In the genomic region with DNA sequence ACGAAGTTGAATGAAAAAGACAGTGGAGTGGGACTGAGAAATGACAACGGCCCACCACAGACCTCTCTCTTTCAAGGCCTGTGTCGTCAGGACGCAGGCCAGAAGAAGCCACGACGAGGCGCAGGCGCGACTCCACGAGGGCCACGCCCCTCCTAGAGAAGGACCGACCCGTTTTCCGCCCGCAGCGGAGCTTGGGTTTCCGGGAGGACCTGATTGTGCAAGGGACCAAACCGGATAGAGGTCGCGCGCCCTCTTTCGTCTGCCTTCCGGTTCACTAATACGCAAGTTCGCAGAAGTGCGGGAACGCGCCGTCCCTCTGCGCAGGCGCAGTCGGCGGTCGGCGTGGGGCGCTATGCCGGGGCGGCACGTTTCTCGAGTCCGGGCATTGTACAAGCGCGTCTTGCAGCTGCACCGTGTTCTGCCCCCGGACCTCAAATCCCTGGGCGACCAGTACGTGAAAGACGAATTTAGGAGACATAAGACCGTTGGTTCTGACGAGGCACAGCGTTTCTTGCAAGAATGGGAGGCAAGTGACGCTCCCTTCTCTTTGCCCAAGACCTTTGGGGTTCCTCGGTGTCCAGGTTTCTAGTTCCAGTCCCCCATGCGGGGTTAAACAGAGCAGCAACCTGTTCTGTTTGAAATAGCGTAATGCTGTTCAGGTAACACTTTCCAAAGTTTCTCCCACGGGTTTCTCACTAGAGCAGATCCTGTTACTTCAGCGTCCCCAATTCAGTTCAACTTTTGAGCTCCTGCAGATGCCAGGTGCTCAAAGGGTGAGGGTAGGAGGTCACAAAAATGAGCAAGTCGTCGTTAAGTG, we compare ENCODE assay signal across 1 cellular context.
TF ChIP-seq lines count a peak whose summit lies in the region.

A gene (plus strand): TSS at position 327 of the 817 bp plus-strand sequence. CDS start 26 bp downstream, at position 353.

TF ChIP-seq in HEK293, 187 proteins besides CTCF, POLR2A, EP300 and RAD21 (continued from another document and continues in another):
- TF ChIP-seq, protein P1, sequence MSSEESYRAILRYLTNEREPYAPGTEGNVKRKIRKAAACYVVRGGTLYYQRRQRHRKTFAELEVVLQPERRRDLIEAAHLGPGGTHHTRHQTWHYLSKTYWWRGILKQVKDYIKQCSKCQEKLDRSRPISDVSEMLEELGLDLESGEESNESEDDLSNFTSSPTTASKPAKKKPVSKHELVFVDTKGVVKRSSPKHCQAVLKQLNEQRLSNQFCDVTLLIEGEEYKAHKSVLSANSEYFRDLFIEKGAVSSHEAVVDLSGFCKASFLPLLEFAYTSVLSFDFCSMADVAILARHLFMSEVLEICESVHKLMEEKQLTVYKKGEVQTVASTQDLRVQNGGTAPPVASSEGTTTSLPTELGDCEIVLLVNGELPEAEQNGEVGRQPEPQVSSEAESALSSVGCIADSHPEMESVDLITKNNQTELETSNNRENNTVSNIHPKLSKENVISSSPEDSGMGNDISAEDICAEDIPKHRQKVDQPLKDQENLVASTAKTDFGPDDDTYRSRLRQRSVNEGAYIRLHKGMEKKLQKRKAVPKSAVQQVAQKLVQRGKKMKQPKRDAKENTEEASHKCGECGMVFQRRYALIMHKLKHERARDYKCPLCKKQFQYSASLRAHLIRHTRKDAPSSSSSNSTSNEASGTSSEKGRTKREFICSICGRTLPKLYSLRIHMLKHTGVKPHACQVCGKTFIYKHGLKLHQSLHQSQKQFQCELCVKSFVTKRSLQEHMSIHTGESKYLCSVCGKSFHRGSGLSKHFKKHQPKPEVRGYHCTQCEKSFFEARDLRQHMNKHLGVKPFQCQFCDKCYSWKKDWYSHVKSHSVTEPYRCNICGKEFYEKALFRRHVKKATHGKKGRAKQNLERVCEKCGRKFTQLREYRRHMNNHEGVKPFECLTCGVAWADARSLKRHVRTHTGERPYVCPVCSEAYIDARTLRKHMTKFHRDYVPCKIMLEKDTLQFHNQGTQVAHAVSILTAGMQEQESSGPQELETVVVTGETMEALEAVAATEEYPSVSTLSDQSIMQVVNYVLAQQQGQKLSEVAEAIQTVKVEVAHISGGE (tag by site-specific recombination; conservative IDR thresholded peaks at IDR 0.05; ENCODE audit: low read depth): peak; percentile 99
- TF ChIP-seq OVOL3 (tag by site-specific recombination; IDR thresholded peaks at IDR 0.05) (0 out of 2 replicates have a peak, but pooled peaks have one; percentile 42), ZNF610 (tag by site-specific recombination; IDR thresholded peaks at IDR 0.05; ENCODE audit: borderline replicate concordance) (peak; percentile 79; the same call in 1 of the 2 replicates), ZNF48 (tag by site-specific recombination; IDR thresholded peaks at IDR 0.05) (no peak), ZNF335 (tag by site-specific recombination; conservative IDR thresholded peaks at IDR 0.05) (peak; percentile 66), ZNF174 (tag by site-specific recombination; IDR thresholded peaks at IDR 0.05) (no peak), ZFP41 (tag by site-specific recombination; IDR thresholded peaks at IDR 0.05; ENCODE audit: borderline replicate concordance) (no peak), ZNF366 (tag by site-specific recombination; conservative IDR thresholded peaks at IDR 0.05) (peak; percentile 62; the same call in 1 of the 2 replicates), SP2 (tag by site-specific recombination; IDR thresholded peaks at IDR 0.05) (peak; percentile 79), KLF7 (tag by site-specific recombination; IDR thresholded peaks at IDR 0.05; ENCODE audit: borderline replicate concordance) (peak; percentile 85; the same call in 1 of the 2 replicates), YY2 (tag by site-specific recombination; IDR thresholded peaks at IDR 0.05) (peak; percentile 52; the same call in 1 of the 2 replicates), GLIS1 (tag by site-specific recombination; IDR thresholded peaks at IDR 0.05) (peak; percentile 33; the same call in 1 of the 2 replicates), SETDB1 (IDR thresholded peaks at IDR 0.05; ENCODE audit: insufficient read length, low read length) (peak; percentile 35), KLF1 (tag by site-specific recombination; IDR thresholded peaks at IDR 0.05) (peak; percentile 84), ZNF660 (tag by site-specific recombination; IDR thresholded peaks at IDR 0.05) (peak; percentile 96), GLIS2 (tag by site-specific recombination; IDR thresholded peaks at IDR 0.05) (peak; percentile 51; the same call in 1 of the 2 replicates), ZNF747 (tag by site-specific recombination; IDR thresholded peaks at IDR 0.05) (no peak), ZNF501 (tag by site-specific recombination; IDR thresholded peaks at IDR 0.05) (peak; percentile 95), ZNF629 (tag by site-specific recombination; IDR thresholded peaks at IDR 0.05) (peak; percentile 90), SP7 (tag by site-specific recombination; IDR thresholded peaks at IDR 0.05) (peak; percentile 86), ZBTB8A (tag by site-specific recombination; IDR thresholded peaks at IDR 0.05) (peak; percentile 70), ZBTB48 (tag by site-specific recombination; IDR thresholded peaks at IDR 0.05) (peak; percentile 11; the same call in 1 of the 2 replicates), ZBTB20 (tag by site-specific recombination; IDR thresholded peaks at IDR 0.05) (peak; percentile 79; the same call in 1 of the 2 replicates), ZNF324 (tag by site-specific recombination; IDR thresholded peaks at IDR 0.05) (peak; percentile 79; the same call in 1 of the 2 replicates)
- TF ChIP-seq, protein P2, sequence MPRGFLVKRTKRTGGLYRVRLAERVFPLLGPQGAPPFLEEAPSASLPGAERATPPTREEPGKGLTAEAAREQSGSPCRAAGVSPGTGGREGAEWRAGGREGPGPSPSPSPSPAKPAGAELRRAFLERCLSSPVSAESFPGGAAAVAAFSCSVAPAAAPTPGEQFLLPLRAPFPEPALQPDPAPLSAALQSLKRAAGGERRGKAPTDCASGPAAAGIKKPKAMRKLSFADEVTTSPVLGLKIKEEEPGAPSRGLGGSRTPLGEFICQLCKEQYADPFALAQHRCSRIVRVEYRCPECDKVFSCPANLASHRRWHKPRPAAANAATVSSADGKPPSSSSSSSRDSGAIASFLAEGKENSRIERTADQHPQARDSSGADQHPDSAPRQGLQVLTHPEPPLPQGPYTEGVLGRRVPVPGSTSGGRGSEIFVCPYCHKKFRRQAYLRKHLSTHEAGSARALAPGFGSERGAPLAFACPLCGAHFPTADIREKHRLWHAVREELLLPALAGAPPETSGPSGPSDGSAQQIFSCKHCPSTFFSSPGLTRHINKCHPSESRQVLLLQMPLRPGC (tag by site-specific recombination; IDR thresholded peaks at IDR 0.05): peak; percentile 74; the same call in 1 of the 2 replicates
- TF ChIP-seq, protein P3, sequence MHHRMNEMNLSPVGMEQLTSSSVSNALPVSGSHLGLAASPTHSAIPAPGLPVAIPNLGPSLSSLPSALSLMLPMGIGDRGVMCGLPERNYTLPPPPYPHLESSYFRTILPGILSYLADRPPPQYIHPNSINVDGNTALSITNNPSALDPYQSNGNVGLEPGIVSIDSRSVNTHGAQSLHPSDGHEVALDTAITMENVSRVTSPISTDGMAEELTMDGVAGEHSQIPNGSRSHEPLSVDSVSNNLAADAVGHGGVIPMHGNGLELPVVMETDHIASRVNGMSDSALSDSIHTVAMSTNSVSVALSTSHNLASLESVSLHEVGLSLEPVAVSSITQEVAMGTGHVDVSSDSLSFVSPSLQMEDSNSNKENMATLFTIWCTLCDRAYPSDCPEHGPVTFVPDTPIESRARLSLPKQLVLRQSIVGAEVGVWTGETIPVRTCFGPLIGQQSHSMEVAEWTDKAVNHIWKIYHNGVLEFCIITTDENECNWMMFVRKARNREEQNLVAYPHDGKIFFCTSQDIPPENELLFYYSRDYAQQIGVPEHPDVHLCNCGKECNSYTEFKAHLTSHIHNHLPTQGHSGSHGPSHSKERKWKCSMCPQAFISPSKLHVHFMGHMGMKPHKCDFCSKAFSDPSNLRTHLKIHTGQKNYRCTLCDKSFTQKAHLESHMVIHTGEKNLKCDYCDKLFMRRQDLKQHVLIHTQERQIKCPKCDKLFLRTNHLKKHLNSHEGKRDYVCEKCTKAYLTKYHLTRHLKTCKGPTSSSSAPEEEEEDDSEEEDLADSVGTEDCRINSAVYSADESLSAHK (tag by site-specific recombination; IDR thresholded peaks at IDR 0.05): no peak; the same call in 1 of the 2 replicates
- TF ChIP-seq, protein P4, sequence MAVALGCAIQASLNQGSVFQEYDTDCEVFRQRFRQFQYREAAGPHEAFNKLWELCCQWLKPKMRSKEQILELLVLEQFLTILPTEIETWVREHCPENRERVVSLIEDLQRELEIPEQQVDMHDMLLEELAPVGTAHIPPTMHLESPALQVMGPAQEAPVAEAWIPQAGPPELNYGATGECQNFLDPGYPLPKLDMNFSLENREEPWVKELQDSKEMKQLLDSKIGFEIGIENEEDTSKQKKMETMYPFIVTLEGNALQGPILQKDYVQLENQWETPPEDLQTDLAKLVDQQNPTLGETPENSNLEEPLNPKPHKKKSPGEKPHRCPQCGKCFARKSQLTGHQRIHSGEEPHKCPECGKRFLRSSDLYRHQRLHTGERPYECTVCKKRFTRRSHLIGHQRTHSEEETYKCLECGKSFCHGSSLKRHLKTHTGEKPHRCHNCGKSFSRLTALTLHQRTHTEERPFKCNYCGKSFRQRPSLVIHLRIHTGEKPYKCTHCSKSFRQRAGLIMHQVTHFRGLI (tag by site-specific recombination; IDR thresholded peaks at IDR 0.05): no peak
- TF ChIP-seq, protein P5, sequence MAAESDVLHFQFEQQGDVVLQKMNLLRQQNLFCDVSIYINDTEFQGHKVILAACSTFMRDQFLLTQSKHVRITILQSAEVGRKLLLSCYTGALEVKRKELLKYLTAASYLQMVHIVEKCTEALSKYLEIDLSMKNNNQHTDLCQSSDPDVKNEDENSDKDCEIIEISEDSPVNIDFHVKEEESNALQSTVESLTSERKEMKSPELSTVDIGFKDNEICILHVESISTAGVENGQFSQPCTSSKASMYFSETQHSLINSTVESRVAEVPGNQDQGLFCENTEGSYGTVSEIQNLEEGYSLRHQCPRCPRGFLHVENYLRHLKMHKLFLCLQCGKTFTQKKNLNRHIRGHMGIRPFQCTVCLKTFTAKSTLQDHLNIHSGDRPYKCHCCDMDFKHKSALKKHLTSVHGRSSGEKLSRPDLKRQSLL (tag by site-specific recombination; IDR thresholded peaks at IDR 0.05): peak; percentile 59; the same call in 1 of the 2 replicates
- TF ChIP-seq, protein P6, sequence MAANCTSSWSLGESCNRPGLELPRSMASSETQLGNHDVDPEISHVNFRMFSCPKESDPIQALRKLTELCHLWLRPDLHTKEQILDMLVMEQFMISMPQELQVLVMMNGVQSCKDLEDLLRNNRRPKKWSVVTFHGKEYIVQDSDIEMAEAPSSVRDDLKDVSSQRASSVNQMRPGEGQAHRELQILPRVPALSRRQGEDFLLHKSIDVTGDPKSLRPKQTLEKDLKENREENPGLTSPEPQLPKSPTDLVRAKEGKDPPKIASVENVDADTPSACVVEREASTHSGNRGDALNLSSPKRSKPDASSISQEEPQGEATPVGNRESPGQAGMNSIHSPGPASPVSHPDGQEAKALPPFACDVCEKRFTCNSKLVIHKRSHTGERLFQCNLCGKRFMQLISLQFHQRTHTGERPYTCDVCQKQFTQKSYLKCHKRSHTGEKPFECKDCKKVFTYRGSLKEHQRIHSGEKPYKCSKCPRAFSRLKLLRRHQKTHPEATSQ (tag by site-specific recombination; IDR thresholded peaks at IDR 0.05): peak; percentile 86; the same call in 1 of the 2 replicates
- TF ChIP-seq, protein P7, sequence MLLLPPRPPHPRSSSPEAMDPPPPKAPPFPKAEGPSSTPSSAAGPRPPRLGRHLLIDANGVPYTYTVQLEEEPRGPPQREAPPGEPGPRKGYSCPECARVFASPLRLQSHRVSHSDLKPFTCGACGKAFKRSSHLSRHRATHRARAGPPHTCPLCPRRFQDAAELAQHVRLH (tag by site-specific recombination; IDR thresholded peaks at IDR 0.05): peak; percentile 98
- TF ChIP-seq, protein P8, sequence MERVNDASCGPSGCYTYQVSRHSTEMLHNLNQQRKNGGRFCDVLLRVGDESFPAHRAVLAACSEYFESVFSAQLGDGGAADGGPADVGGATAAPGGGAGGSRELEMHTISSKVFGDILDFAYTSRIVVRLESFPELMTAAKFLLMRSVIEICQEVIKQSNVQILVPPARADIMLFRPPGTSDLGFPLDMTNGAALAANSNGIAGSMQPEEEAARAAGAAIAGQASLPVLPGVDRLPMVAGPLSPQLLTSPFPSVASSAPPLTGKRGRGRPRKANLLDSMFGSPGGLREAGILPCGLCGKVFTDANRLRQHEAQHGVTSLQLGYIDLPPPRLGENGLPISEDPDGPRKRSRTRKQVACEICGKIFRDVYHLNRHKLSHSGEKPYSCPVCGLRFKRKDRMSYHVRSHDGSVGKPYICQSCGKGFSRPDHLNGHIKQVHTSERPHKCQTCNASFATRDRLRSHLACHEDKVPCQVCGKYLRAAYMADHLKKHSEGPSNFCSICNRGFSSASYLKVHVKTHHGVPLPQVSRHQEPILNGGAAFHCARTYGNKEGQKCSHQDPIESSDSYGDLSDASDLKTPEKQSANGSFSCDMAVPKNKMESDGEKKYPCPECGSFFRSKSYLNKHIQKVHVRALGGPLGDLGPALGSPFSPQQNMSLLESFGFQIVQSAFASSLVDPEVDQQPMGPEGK (tag by site-specific recombination; IDR thresholded peaks at IDR 0.05): peak; percentile 37; the same call in 1 of the 2 replicates
- TF ChIP-seq, protein P9, sequence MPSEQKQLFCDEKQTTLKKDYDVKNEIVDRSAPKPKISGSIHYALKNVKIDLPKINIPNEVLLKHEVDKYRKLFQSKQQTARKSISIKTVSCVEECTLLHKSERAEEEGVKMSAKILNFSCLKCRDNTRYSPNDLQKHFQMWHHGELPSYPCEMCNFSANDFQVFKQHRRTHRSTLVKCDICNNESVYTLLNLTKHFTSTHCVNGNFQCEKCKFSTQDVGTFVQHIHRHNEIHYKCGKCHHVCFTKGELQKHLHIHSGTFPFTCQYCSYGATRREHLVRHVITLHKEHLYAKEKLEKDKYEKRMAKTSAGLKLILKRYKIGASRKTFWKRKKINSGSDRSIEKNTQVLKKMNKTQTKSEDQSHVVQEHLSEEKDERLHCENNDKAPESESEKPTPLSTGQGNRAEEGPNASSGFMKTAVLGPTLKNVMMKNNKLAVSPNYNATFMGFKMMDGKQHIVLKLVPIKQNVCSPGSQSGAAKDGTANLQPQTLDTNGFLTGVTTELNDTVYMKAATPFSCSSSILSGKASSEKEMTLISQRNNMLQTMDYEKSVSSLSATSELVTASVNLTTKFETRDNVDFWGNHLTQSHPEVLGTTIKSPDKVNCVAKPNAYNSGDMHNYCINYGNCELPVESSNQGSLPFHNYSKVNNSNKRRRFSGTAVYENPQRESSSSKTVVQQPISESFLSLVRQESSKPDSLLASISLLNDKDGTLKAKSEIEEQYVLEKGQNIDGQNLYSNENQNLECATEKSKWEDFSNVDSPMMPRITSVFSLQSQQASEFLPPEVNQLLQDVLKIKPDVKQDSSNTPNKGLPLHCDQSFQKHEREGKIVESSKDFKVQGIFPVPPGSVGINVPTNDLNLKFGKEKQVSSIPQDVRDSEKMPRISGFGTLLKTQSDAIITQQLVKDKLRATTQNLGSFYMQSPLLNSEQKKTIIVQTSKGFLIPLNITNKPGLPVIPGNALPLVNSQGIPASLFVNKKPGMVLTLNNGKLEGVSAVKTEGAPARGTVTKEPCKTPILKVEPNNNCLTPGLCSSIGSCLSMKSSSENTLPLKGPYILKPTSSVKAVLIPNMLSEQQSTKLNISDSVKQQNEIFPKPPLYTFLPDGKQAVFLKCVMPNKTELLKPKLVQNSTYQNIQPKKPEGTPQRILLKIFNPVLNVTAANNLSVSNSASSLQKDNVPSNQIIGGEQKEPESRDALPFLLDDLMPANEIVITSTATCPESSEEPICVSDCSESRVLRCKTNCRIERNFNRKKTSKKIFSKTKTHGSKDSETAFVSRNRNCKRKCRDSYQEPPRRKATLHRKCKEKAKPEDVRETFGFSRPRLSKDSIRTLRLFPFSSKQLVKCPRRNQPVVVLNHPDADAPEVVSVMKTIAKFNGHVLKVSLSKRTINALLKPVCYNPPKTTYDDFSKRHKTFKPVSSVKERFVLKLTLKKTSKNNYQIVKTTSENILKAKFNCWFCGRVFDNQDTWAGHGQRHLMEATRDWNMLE (tag by site-specific recombination; conservative IDR thresholded peaks at IDR 0.05; ENCODE audit: low read depth): peak; percentile 96
